Comparison of ENCODE assay signal across 9 cellular contexts in genomic region chr10:25934673-25935139, GRCh38. TPM values are rescaled to one million over a fixed set of nuclear protein-coding genes. Genes with fewer than 3 reads are reported as not detected.
DNase-seq lines count a peak whose midpoint lies in the region; ATAC-seq and TF ChIP-seq lines count a peak whose summit lies in the region.
"Had no signal": no experiment of that assay in that cellular context is flagged by ENCODE, and none has a peak within 500 bp of the region (broad histone marks: within the 10 kb centered on the region; RNA-seq: fewer than 3 reads in every experiment).

No MANE protein-coding gene starts in this region.

- intact Hi-C loops in ascending aorta (cut with DNase I), result no loop called here

- H3K4me3 ChIP-seq in ascending aorta, result peak overlapping the region; percentile 58 to 61
- H3K4me3 ChIP-seq in lung, result peak overlapping the region; percentile 29
- H3K4me3 ChIP-seq in urinary bladder (ENCODE audit: low read depth, low read length), result peak overlapping the region; percentile 35

- peak; percentile 15 to 70 (median 63) for DNase-seq in NCI-H1417 (lab: John Stamatoyannopoulos, UW)
- no peak for DNase-seq in NCI-H1417 treated with DMSO at 0.1 percent for 48 hours (lab: John Stamatoyannopoulos, UW)
- DNase-seq in ascending aorta (ENCODE audit: low spot score in 2 of 2), result no peak
- DNase-seq in lung (ENCODE audit: low spot score), result no peak

- H3K27ac ChIP-seq in ascending aorta (no peak overlapping the region), lung (ENCODE audit: low read depth in 1 of 2, low read length in 1 of 2) (no peak overlapping the region), urinary bladder (ENCODE audit: low read depth) (no peak overlapping the region)

- H3K4me1 ChIP-seq in ascending aorta (peaks cover 5 to 6% of the 10 kb centered on the region in 2 donors), lung (ENCODE audit: control insufficient read depth in 2 of 2, insufficient read depth in 2 of 2, low read length in 2 of 2) (no peaks in the 10 kb centered on the region), urinary bladder (ENCODE audit: insufficient read depth) (peaks cover 2% of the 10 kb centered on the region)

- TF ChIP-seq CTCF in ascending aorta (IDR thresholded peaks at IDR 0.05) (peak in 2 of 3 experiments; percentile 32 to 48), lung (IDR thresholded peaks at IDR 0.05; ENCODE audit: control extremely low read depth, extremely low read depth) (no peak)

- H3K36me3 ChIP-seq in ascending aorta (no peaks in the 10 kb centered on the region), lung (ENCODE audit: control insufficient read depth in 2 of 2, insufficient read depth in 2 of 2, low read length in 2 of 2) (no peaks in the 10 kb centered on the region), urinary bladder (ENCODE audit: insufficient read depth) (no peaks in the 10 kb centered on the region)

- ATAC-seq in HG03280 (IDR thresholded peaks at IDR 0.05; ENCODE audit: unreplicated experiment), result peak; percentile 65
- ATAC-seq in lung (ENCODE audit: insufficient read depth, low FRiP score), result peak; percentile 54
- ATAC-seq in esophagus mucosa, result no peak
- no peak for ATAC-seq in HG03469 (IDR thresholded peaks at IDR 0.05; ENCODE audit: unreplicated experiment)

- H3K27me3 ChIP-seq in ascending aorta (no peaks in the 10 kb centered on the region), lung (ENCODE audit: control insufficient read depth, insufficient read depth) (no peaks in the 10 kb centered on the region)

- no peaks in the 10 kb centered on the region for H3K9me3 ChIP-seq in ascending aorta
- H3K9me3 ChIP-seq in lung (ENCODE audit: control insufficient read depth in 2 of 2, insufficient read depth in 1 of 2, low read length in 1 of 2), result peaks cover 0 to 7% of the 10 kb centered on the region in 2 donors

- 1 to 2% methylated on average over 31 to 32 of the region's 32 CpGs for WGBS in lung, 2 donors
- WGBS in urinary bladder, result under 1% methylated on average over 32 of the region's 32 CpGs

RNA-seq across cellular contexts. Expression of gene MYO3A, which starts 0.7 kb away (rescaled TPM):
- total RNA-seq in ascending aorta (not detected), lung (1 to 10 TPM in 1 of 2 donors, under 1 TPM in 1; 0.55 to 5.7 TPM), urinary bladder (7.0 TPM), esophagus mucosa (0.20 TPM)
- polyA plus RNA-seq in lung (under 1 TPM; 0.08 to 0.14 TPM), urinary bladder (0.09 TPM)
- polyA plus RNA-seq: AG04450 had no signal

Comparison
In these comparisons a context has a peak if more than half of its experiments do, and no peak if none do; other contexts are left out.
1. DNase-seq: peak in NCI-H1417 (3 of 3); none in NCI-H1417 treated with DMSO at 0.1 percent for 48 hours (single experiment), ascending aorta (0 of 2) and lung (single experiment).
2. ATAC-seq: peak in HG03280 (single experiment) and lung (single experiment); none in esophagus mucosa (single experiment) and HG03469 (single experiment).
3. Peak in every context shown above with its lines, with median percentiles within 50 percentile points of each other: H3K4me3 ChIP-seq.